In the genomic region with DNA sequence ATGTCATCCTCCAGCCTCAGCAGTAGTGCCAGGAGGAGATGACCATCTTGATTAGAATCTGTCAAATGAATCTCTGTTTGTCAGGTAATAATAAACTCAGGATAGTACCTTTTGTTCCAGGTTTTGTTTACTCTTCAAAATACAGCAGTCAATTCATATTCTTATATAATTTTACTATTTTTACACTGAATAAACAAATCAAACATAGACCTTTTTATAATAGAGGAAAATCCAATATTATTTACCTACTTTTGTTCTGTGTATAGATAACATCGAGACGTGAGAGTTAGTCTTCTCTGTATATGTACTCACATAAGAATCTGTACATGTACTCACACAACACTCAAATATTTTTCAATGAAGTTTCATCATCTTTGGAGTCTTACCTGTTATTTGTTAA, we compare ENCODE assay signal across 26 cellular contexts.
"Had no signal": no experiment of that assay in that cellular context is flagged by ENCODE, and none has a peak within 500 bp of the region (broad histone marks: within the 10 kb centered on the region; RNA-seq: fewer than 3 reads in every experiment).

No MANE protein-coding gene starts in this region.

- H3K4me1 ChIP-seq: pancreas, right lobe of liver, sigmoid colon, stomach, thyroid gland, tibial nerve, upper lobe of left lung, vagina had no signal

- H3K9me3 ChIP-seq: neutrophil, pancreas, prostate gland, right lobe of liver, sigmoid colon, thoracic aorta, thyroid gland, vagina had no signal

- H3K4me3 ChIP-seq: pancreas, prostate gland, right lobe of liver, sigmoid colon, stomach, thoracic aorta, thyroid gland, tibial nerve, upper lobe of left lung, vagina had no signal

- H3K36me3 Mint-ChIP-seq: natural killer cell treated with Interleukin-12 subunit alpha and Interleukin-12 subunit beta and Interleukin-15 and Interleukin-18, amount 100 ng/mL, for 72 hours; stimulated activated effector memory CD8-positive, alpha-beta T cell treated with anti-CD3 and anti-CD28 coated beads, Interleukin-12 subunit alpha, Interleukin-12 subunit beta, amount 100 ng/mL, for 72 hours; stimulated activated naive B cell treated with anti-CD40 and anti-IgM and Interleukin-4, amounts not matched to agents 10 μg/mL and 1 μg/mL and 100 μg/mL, for 72 hours had no signal

- H3K27me3 Mint-ChIP-seq: natural killer cell treated with Interleukin-12 subunit alpha and Interleukin-12 subunit beta and Interleukin-15 and Interleukin-18, amount 100 ng/mL, for 72 hours; stimulated activated naive B cell treated with anti-CD40 and anti-IgM and Interleukin-4, amounts not matched to agents 10 μg/mL and 1 μg/mL and 100 μg/mL, for 72 hours; stimulated activated naive CD8-positive, alpha-beta T cell treated with anti-CD3 and anti-CD28 coated beads, Interleukin-15, Interleukin-2, amounts not matched to agents 100 ng/mL and 50 ng/mL, for 24 hours had no signal

- H3K27ac Mint-ChIP-seq: natural killer cell treated with Interleukin-12 subunit alpha and Interleukin-12 subunit beta and Interleukin-15 and Interleukin-18, amount 100 ng/mL, for 72 hours; nephron progenitor cell; stimulated activated effector memory CD8-positive, alpha-beta T cell treated with anti-CD3 and anti-CD28 coated beads, Interleukin-12 subunit alpha, Interleukin-12 subunit beta, amount 100 ng/mL, for 72 hours; stimulated activated naive B cell treated with anti-CD40 and anti-IgM and Interleukin-4, amounts not matched to agents 10 μg/mL and 1 μg/mL and 100 μg/mL, for 72 hours; stimulated activated naive CD8-positive, alpha-beta T cell treated with anti-CD3 and anti-CD28 coated beads, Interleukin-15, Interleukin-2, amounts not matched to agents 100 ng/mL and 50 ng/mL, for 24 hours had no signal

- H3K9me3 Mint-ChIP-seq: nephron progenitor cell had no signal

- H3K4me3 Mint-ChIP-seq: natural killer cell treated with Interleukin-12 subunit alpha and Interleukin-12 subunit beta and Interleukin-15 and Interleukin-18, amount 100 ng/mL, for 72 hours; nephron progenitor cell; neural crest cell; stimulated activated effector memory CD8-positive, alpha-beta T cell treated with anti-CD3 and anti-CD28 coated beads, Interleukin-12 subunit alpha, Interleukin-12 subunit beta, amount 100 ng/mL, for 72 hours; stimulated activated naive B cell treated with anti-CD40 and anti-IgM and Interleukin-4, amounts not matched to agents 10 μg/mL and 1 μg/mL and 100 μg/mL, for 72 hours; stimulated activated naive CD8-positive, alpha-beta T cell treated with anti-CD3 and anti-CD28 coated beads, Interleukin-15, Interleukin-2, amounts not matched to agents 100 ng/mL and 50 ng/mL, for 24 hours had no signal

- H3K4me1 Mint-ChIP-seq: neural crest cell; stimulated activated effector memory CD8-positive, alpha-beta T cell treated with anti-CD3 and anti-CD28 coated beads, Interleukin-12 subunit alpha, Interleukin-12 subunit beta, amount 100 ng/mL, for 72 hours; stimulated activated naive B cell treated with anti-CD40 and anti-IgM and Interleukin-4, amounts not matched to agents 10 μg/mL and 1 μg/mL and 100 μg/mL, for 72 hours had no signal

- ATAC-seq: natural killer cell treated with Interleukin-12 subunit alpha and Interleukin-12 subunit beta and Interleukin-15 and Interleukin-18, amount 100 ng/mL, for 72 hours; pancreas; right cardiac atrium; right lobe of liver; stimulated activated effector memory CD8-positive, alpha-beta T cell treated with anti-CD3 and anti-CD28 coated beads, Interleukin-12 subunit alpha, Interleukin-12 subunit beta, amount 100 ng/mL, for 72 hours; stimulated activated naive B cell treated with anti-CD40 and anti-IgM and Interleukin-4, amounts not matched to agents 10 μg/mL and 1 μg/mL and 100 μg/mL, for 72 hours had no signal

- DNase-seq: nephron progenitor cell; nucleus accumbens; pancreas; right cardiac atrium; right lobe of liver; sigmoid colon; small intestine; stimulated activated CD4-positive, alpha-beta T cell treated with anti-CD3 and anti-CD28 coated beads, Interleukin-15, amount 100 ng/mL, for 24 hours; stimulated activated CD4-positive, alpha-beta T cell treated with anti-CD3 and anti-CD28 coated beads, Interleukin-2, amount 100 ng/mL, for 24 hours; stimulated activated CD4-positive, alpha-beta T cell treated with anti-CD3 and anti-CD28 coated beads, Interleukin-2, amount 100 ng/mL, for 48 hours; stimulated activated CD4-positive, alpha-beta T cell treated with anti-CD3 and anti-CD28 coated beads, Interleukin-4, amount 100 ng/mL, for 24 hours; stimulated activated naive B cell treated with anti-CD40 and anti-IgM and Interleukin-4, amounts not matched to agents 10 μg/mL and 1 μg/mL and 100 μg/mL, for 72 hours; stimulated activated naive CD4-positive, alpha-beta T cell treated with Interleukin-2 at 50 U/mL for 16 hours; stomach; thyroid gland; trophoblast cell; upper lobe of left lung had no signal

- H3K36me3 ChIP-seq: neutrophil, pancreas, prostate gland, right lobe of liver, sigmoid colon, stomach, thoracic aorta, thyroid gland, tibial nerve, upper lobe of left lung, vagina had no signal
